Comparison of ENCODE assay signal across 7 cellular contexts in genomic region chr1:156768610-156769295, GRCh38. TPM values are rescaled to one million over a fixed set of nuclear protein-coding genes. Genes with fewer than 3 reads are reported as not detected.
DNase-seq lines count a peak whose midpoint lies in the region; ATAC-seq, FAIRE-seq and TF ChIP-seq lines count a peak whose summit lies in the region.

No MANE protein-coding gene starts in this region.

- H3K27ac Mint-ChIP-seq in activated naive CD8-positive, alpha-beta T cell treated with anti-CD3 and anti-CD28 coated beads, Interleukin-2, amount 10 ng/mL, durations not matched to agents 7 days and 5 days = peak overlapping the region; percentile 62
- H3K27ac Mint-ChIP-seq in natural killer cell treated with Interleukin-12 subunit alpha and Interleukin-12 subunit beta and Interleukin-15 and Interleukin-18, amount 100 ng/mL, for 72 hours = no peak overlapping the region

- H3K27ac ChIP-seq in HCT116 (ENCODE audit: low read depth, low read length) (peak overlapping the region; percentile 85), iPS-20b (ENCODE audit: low read length) (no peak overlapping the region), subcutaneous abdominal adipose tissue (ENCODE audit: low read depth, low read length) (no peak overlapping the region)

- no peak for TF ChIP-seq RAD21 in HCT116 (IDR thresholded peaks at IDR 0.05; ENCODE audit: low read depth)

- no peaks in the 10 kb centered on the region for H3K27me3 Mint-ChIP-seq in activated naive CD8-positive, alpha-beta T cell treated with anti-CD3 and anti-CD28 coated beads, Interleukin-2, amount 10 ng/mL, durations not matched to agents 7 days and 5 days
- H3K27me3 Mint-ChIP-seq in natural killer cell treated with Interleukin-12 subunit alpha and Interleukin-12 subunit beta and Interleukin-15 and Interleukin-18, amount 100 ng/mL, for 72 hours = no peaks in the 10 kb centered on the region

- H3K9me3 ChIP-seq in HCT116 (ENCODE audit: control insufficient read depth in 1 of 2, insufficient read depth in 1 of 2, low read depth in 1 of 2, low read length in 2 of 2) = no peaks in the 10 kb centered on the region
- no peaks in the 10 kb centered on the region for H3K9me3 ChIP-seq in iPS-20b (ENCODE audit: insufficient read depth, low read depth, low read length)
- H3K9me3 ChIP-seq in subcutaneous abdominal adipose tissue (ENCODE audit: control insufficient read depth in 5 of 5, low read length in 5 of 5) = no peaks in the 10 kb centered on the region

- H3K4me1 ChIP-seq in HCT116 (ENCODE audit: control insufficient read depth in 1 of 2, insufficient read depth in 2 of 2, low read length in 2 of 2) (peaks cover 13 to 19% of the 10 kb centered on the region in 2 experiments), iPS-20b (ENCODE audit: insufficient read depth, low read length) (peaks cover 15% of the 10 kb centered on the region; the same call in 1 of the 2 replicates), subcutaneous abdominal adipose tissue (ENCODE audit: control insufficient read depth in 5 of 5, insufficient read depth in 5 of 5, low read length in 5 of 5) (peaks cover 13 to 55% (median 43%) of the 10 kb centered on the region in 5 donors)

- DNase-seq in HCT116 (ENCODE audit: low read depth, low spot score) = no peak
- DNase-seq in activated naive CD8-positive, alpha-beta T cell treated with anti-CD3 and anti-CD28 coated beads, Interleukin-2, amount 10 ng/mL, durations not matched to agents 7 days and 5 days = no peak
- DNase-seq in CD1c-positive myeloid dendritic cell (ENCODE audit: extremely low spot score) = no peak
- no peak for DNase-seq in natural killer cell treated with Interleukin-12 subunit alpha and Interleukin-12 subunit beta and Interleukin-15 and Interleukin-18, amount 100 ng/mL, for 72 hours (ENCODE audit: low spot score)
- no peak for DNase-seq in H54 (ENCODE audit: insufficient read length, low spot score)

- peak overlapping the region; percentile 98 for H3K9ac ChIP-seq in HCT116 (ENCODE audit: low read length)
- peak overlapping the region; percentile 93 for H3K9ac ChIP-seq in iPS-20b (ENCODE audit: low read depth, low read length)
- peak overlapping the region; percentile 79 to 100 (median 100) for H3K9ac ChIP-seq in subcutaneous abdominal adipose tissue (ENCODE audit: low read length in 5 of 5)

- peaks cover 19% of the 10 kb centered on the region for H3K36me3 Mint-ChIP-seq in activated naive CD8-positive, alpha-beta T cell treated with anti-CD3 and anti-CD28 coated beads, Interleukin-2, amount 10 ng/mL, durations not matched to agents 7 days and 5 days
- peaks cover 16% of the 10 kb centered on the region for H3K36me3 Mint-ChIP-seq in natural killer cell treated with Interleukin-12 subunit alpha and Interleukin-12 subunit beta and Interleukin-15 and Interleukin-18, amount 100 ng/mL, for 72 hours

- RAD21 ChIA-PET in HCT116 (lab: Charles Lee; ENCODE audit: low non-redundant PET in 1 of 2, low total read pairs in 2 of 2, uncharacterized antibody in 2 of 2, unreplicated experiment in 2 of 2) = no interaction called here

- H3K4me3 ChIP-seq in HCT116 (replicated peaks in 1 of 2; ENCODE audit: low read depth in 1 of 2, low read length in 2 of 2) (peak overlapping the region; percentile 74 to 95), iPS-20b (ENCODE audit: low read length) (peak overlapping the region; percentile 97), subcutaneous abdominal adipose tissue (ENCODE audit: low read depth in 1 of 5, low read length in 5 of 5) (peak overlapping the region; percentile 91 to 98 (median 95))

- no peak for FAIRE-seq in H54 (lab: Jason Lieb, UNC)

- TF ChIP-seq CTCF in HCT116 (IDR thresholded peaks at IDR 0.05 in 2 of 3, conservative IDR thresholded peaks at IDR 0.05 in 1 of 3; ENCODE audit: borderline replicate concordance in 1 of 3, insufficient read depth in 1 of 3, low read depth in 2 of 3, low read length in 2 of 3) = no peak

- H3K36me3 ChIP-seq in HCT116 (ENCODE audit: control insufficient read depth in 1 of 2, insufficient read depth in 2 of 2, low read length in 2 of 2) = peaks cover 4 to 22% of the 10 kb centered on the region in 2 experiments; a peak in 2 of 4 replicates
- H3K36me3 ChIP-seq in iPS-20b (ENCODE audit: insufficient read depth, low read depth, low read length) = peaks cover 30% of the 10 kb centered on the region
- H3K36me3 ChIP-seq in subcutaneous abdominal adipose tissue (ENCODE audit: control insufficient read depth in 5 of 5, insufficient read depth in 5 of 5, low read length in 5 of 5) = peaks cover 5 to 22% (median 8%) of the 10 kb centered on the region in 5 donors

- H4K20me1 ChIP-seq in HCT116 (ENCODE audit: insufficient read depth) = no peaks in the 10 kb centered on the region

- H2AFZ ChIP-seq in HCT116 (ENCODE audit: low read depth, low read length, poor library complexity, severe bottlenecking) = no peak overlapping the region

- intact Hi-C loops in HCT116 (cut with micrococcal nuclease) = loop anchor here (5.0 kb wide), 1 partner anchor 81 kb away; no protein-coding TSS in a partner anchor

- CTCF ChIA-PET in HCT116 (lab: Charles Lee) = interaction anchor here (6.4 kb wide), 1 partner anchor 42 kb away, joined by 51 read pairs; the partner anchor contains the start of genes ISG20L2 and METTL25B

- TF ChIP-seq POLR2A in HCT116 (IDR thresholded peaks at IDR 0.05; ENCODE audit: borderline replicate concordance, extremely low read depth, insufficient read depth, insufficient read length) (no peak), H54 (IDR thresholded peaks at IDR 0.05; ENCODE audit: low read depth, low read length) (no peak)

- ATAC-seq in HCT116 = no peak
- ATAC-seq in activated naive CD8-positive, alpha-beta T cell treated with anti-CD3 and anti-CD28 coated beads, Interleukin-2, amount 10 ng/mL, durations not matched to agents 7 days and 5 days (ENCODE audit: low read depth) = no peak
- ATAC-seq in natural killer cell treated with Interleukin-12 subunit alpha and Interleukin-12 subunit beta and Interleukin-15 and Interleukin-18, amount 100 ng/mL, for 72 hours = no peak

- H3K4me3 Mint-ChIP-seq in activated naive CD8-positive, alpha-beta T cell treated with anti-CD3 and anti-CD28 coated beads, Interleukin-2, amount 10 ng/mL, durations not matched to agents 7 days and 5 days = no peak overlapping the region
- no peak overlapping the region for H3K4me3 Mint-ChIP-seq in natural killer cell treated with Interleukin-12 subunit alpha and Interleukin-12 subunit beta and Interleukin-15 and Interleukin-18, amount 100 ng/mL, for 72 hours

- H3K79me2 ChIP-seq in HCT116 (ENCODE audit: insufficient read depth, low read length) = peaks cover 73% of the 10 kb centered on the region

- peaks cover 48% of the 10 kb centered on the region for H3K4me1 Mint-ChIP-seq in activated naive CD8-positive, alpha-beta T cell treated with anti-CD3 and anti-CD28 coated beads, Interleukin-2, amount 10 ng/mL, durations not matched to agents 7 days and 5 days
- H3K4me1 Mint-ChIP-seq in natural killer cell treated with Interleukin-12 subunit alpha and Interleukin-12 subunit beta and Interleukin-15 and Interleukin-18, amount 100 ng/mL, for 72 hours (ENCODE audit: low read depth in 2 of 2) = peaks cover 43 to 47% of the 10 kb centered on the region in 2 donors

- no peaks in the 10 kb centered on the region for H3K9me3 Mint-ChIP-seq in activated naive CD8-positive, alpha-beta T cell treated with anti-CD3 and anti-CD28 coated beads, Interleukin-2, amount 10 ng/mL, durations not matched to agents 7 days and 5 days
- no peaks in the 10 kb centered on the region for H3K9me3 Mint-ChIP-seq in natural killer cell treated with Interleukin-12 subunit alpha and Interleukin-12 subunit beta and Interleukin-15 and Interleukin-18, amount 100 ng/mL, for 72 hours

- peak overlapping the region; percentile 95 for H3K4me2 ChIP-seq in HCT116 (ENCODE audit: low read length)

- POLR2A ChIA-PET in HCT116 (lab: Charles Lee) = no interaction called here
- POLR2A ChIA-PET in activated naive CD8-positive, alpha-beta T cell treated with anti-CD3 and anti-CD28 coated beads, Interleukin-2, amount 10 ng/mL, durations not matched to agents 7 days and 5 days (lab: Charles Lee) = interaction anchor here (0.9 to 6.6 kb wide), 6 partner anchors 17 to 91 kb away, joined by 3 to 67 read pairs (median 6); partner anchors contain the start of genes HDGF, METTL25B and MRPL24

- no peaks in the 10 kb centered on the region for H3K27me3 ChIP-seq in HCT116 (ENCODE audit: insufficient read depth, low read length)
- H3K27me3 ChIP-seq in iPS-20b (ENCODE audit: insufficient read depth, low read length) = no peaks in the 10 kb centered on the region
- H3K27me3 ChIP-seq in subcutaneous abdominal adipose tissue (ENCODE audit: control insufficient read depth in 5 of 5, insufficient read depth in 4 of 5, low read length in 5 of 5) = no peaks in the 10 kb centered on the region

- no TSS peak for BruUV-seq in HCT116 (replicated peaks; lab: Mats Ljungman, UMichigan)

- no peaks in the 10 kb centered on the region for H3K9me2 ChIP-seq in HCT116 (ENCODE audit: insufficient read depth)

RNA-seq across cellular contexts. Expression of gene PRCC, which starts 1.4 kb away (rescaled TPM):
- 78.1 TPM for total RNA-seq in HCT116 (2021; ENCODE audit: unreplicated experiment)
- 46.0 and 53.9 TPM in 2 replicates for polyA plus RNA-seq in HCT116 (2012)
- 10 to 100 TPM; 65.7 to 76.0 TPM for total RNA-seq in activated naive CD8-positive, alpha-beta T cell treated with anti-CD3 and anti-CD28 coated beads, Interleukin-2, amount 10 ng/mL, durations not matched to agents 7 days and 5 days
- 100 to 1,000 TPM in 1 of 2 donors, 10 to 100 TPM in 1; 86.2 to 116 TPM for total RNA-seq in natural killer cell treated with Interleukin-12 subunit alpha and Interleukin-12 subunit beta and Interleukin-15 and Interleukin-18, amount 100 ng/mL, for 72 hours

RNA-seq across cellular contexts. Expression of gene HDGF, which starts 17.3 kb away (rescaled TPM):
- 304 TPM for total RNA-seq in HCT116 (2021; ENCODE audit: unreplicated experiment)
- 151 and 187 TPM in 2 replicates for polyA plus RNA-seq in HCT116 (2012)
- total RNA-seq in activated naive CD8-positive, alpha-beta T cell treated with anti-CD3 and anti-CD28 coated beads, Interleukin-2, amount 10 ng/mL, durations not matched to agents 7 days and 5 days = 100 to 1,000 TPM; 186 to 196 TPM
- 100 to 1,000 TPM; 208 to 308 TPM for total RNA-seq in natural killer cell treated with Interleukin-12 subunit alpha and Interleukin-12 subunit beta and Interleukin-15 and Interleukin-18, amount 100 ng/mL, for 72 hours

RNA-seq across cellular contexts. Expression of gene MRPL24, which starts 27.9 kb away (rescaled TPM):
- total RNA-seq in HCT116 (2021; ENCODE audit: unreplicated experiment) = 111 TPM
- polyA plus RNA-seq in HCT116 (2012) = 106 and 142 TPM in 2 replicates
- 10 to 100 TPM; 45.0 to 51.1 TPM for total RNA-seq in activated naive CD8-positive, alpha-beta T cell treated with anti-CD3 and anti-CD28 coated beads, Interleukin-2, amount 10 ng/mL, durations not matched to agents 7 days and 5 days
- total RNA-seq in natural killer cell treated with Interleukin-12 subunit alpha and Interleukin-12 subunit beta and Interleukin-15 and Interleukin-18, amount 100 ng/mL, for 72 hours = 10 to 100 TPM; 52.9 to 71.2 TPM

RNA-seq across cellular contexts. Expression of gene ISG20L2, which starts 40.2 kb away (rescaled TPM):
- total RNA-seq in HCT116 (2021; ENCODE audit: unreplicated experiment) = 41.7 TPM
- polyA plus RNA-seq in HCT116 (2012) = 19.9 and 23.3 TPM in 2 replicates
- 10 to 100 TPM; 44.1 to 47.1 TPM for total RNA-seq in activated naive CD8-positive, alpha-beta T cell treated with anti-CD3 and anti-CD28 coated beads, Interleukin-2, amount 10 ng/mL, durations not matched to agents 7 days and 5 days
- total RNA-seq in natural killer cell treated with Interleukin-12 subunit alpha and Interleukin-12 subunit beta and Interleukin-15 and Interleukin-18, amount 100 ng/mL, for 72 hours = 10 to 100 TPM; 67.5 to 97.5 TPM

RNA-seq across cellular contexts. Expression of gene METTL25B, which starts 40.5 kb away (rescaled TPM):
- 36.5 TPM for total RNA-seq in HCT116 (2021; ENCODE audit: unreplicated experiment)
- 32.6 and 39.7 TPM in 2 replicates for polyA plus RNA-seq in HCT116 (2012)
- 10 to 100 TPM; 34.6 to 35.1 TPM for total RNA-seq in activated naive CD8-positive, alpha-beta T cell treated with anti-CD3 and anti-CD28 coated beads, Interleukin-2, amount 10 ng/mL, durations not matched to agents 7 days and 5 days
- total RNA-seq in natural killer cell treated with Interleukin-12 subunit alpha and Interleukin-12 subunit beta and Interleukin-15 and Interleukin-18, amount 100 ng/mL, for 72 hours = 10 to 100 TPM; 33.0 to 37.4 TPM
